Comparison of ENCODE assay signal across 16 cellular contexts in the genomic region with DNA sequence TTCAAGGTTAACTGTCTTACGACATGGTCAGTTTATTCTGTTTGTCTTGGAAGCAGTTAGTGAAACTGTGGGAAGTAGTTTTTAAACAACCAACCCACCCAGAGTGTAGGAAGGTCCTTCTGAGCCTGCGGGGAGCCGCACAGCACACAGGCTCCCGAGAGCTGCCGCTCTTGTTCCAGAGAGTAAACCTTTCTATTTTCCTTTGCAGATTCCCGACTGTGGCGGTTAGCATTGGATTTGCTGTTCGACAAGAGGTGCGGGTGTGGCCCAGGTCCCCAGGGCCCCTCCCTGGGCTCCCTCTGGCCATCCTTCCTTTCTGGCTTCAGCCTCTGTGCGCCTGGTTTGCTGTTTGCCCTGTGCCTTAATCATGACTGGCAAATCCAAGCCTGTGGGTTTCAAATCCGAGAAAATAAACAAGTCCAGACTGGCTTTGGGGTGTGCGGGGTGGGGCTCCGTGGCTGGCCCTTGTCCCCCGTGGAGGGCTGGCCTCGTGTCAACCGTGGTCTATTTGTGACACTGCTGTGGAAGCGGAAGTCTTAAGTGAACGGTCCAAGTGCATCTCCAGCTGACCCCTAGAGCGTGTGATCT. TPM values are rescaled to one million over a fixed set of nuclear protein-coding genes. Genes with fewer than 3 reads are reported as not detected.
DNase-seq lines count a peak whose midpoint lies in the region; ATAC-seq, FAIRE-seq and TF ChIP-seq lines count a peak whose summit lies in the region.
"Had no signal": no experiment of that assay in that cellular context is flagged by ENCODE, and none has a peak within 500 bp of the region (broad histone marks: within the 10 kb centered on the region; RNA-seq: fewer than 3 reads in every experiment).

No MANE protein-coding gene starts in this region.

- CTCF ChIA-PET in HEK293 (lab: Yijun Ruan, JAX): interaction anchor here (0.9 to 2.3 kb wide), 5 partner anchors 16 to 357 kb away, joined by 3 to 15 read pairs (median 5); no protein-coding TSS in a partner anchor

- FAIRE-seq in kidney (lab: Jason Lieb, UNC): no peak
- FAIRE-seq: frontal cortex, small intestine had no signal

- H3K4me3 ChIP-seq in HEK293 (ENCODE audit: low read depth, low read length) (no peak overlapping the region), choroid plexus epithelial cell (ENCODE audit: low read depth, low read length) (peak overlapping the region; percentile 31), kidney (ENCODE audit: low read length in 2 of 2) (no peak overlapping the region)
- H3K4me3 ChIP-seq: adrenal gland had no signal

- intact Hi-C loops in kidney (cut with DNase I): no loop called here

- peaks cover 0 to 4% of the 10 kb centered on the region in 2 experiments; a peak in 2 of 3 replicates for H3K36me3 ChIP-seq in HEK293 (ENCODE audit: control insufficient read depth in 2 of 2, insufficient read depth in 1 of 2, low read length in 2 of 2)
- H3K36me3 ChIP-seq in kidney (ENCODE audit: control insufficient read depth in 1 of 2, insufficient read depth in 2 of 2, low read length in 2 of 2): peaks cover 5 to 40% of the 10 kb centered on the region in 2 donors

- POLR2A ChIA-PET in HEK293 (lab: Yijun Ruan, JAX): no interaction called here

- DNase-seq in choroid plexus epithelial cell (ENCODE audit: low read depth) (peak; percentile 93), kidney (peak; percentile 88), renal cortical epithelial cell (ENCODE audit: low read depth) (peak; percentile 87), glomerular visceral epithelial cell (ENCODE audit: extremely low spot score) (no peak), NCI-H526 (lab: John Stamatoyannopoulos, UW) (no peak), NCI-H748 (lab: John Stamatoyannopoulos, UW; ENCODE audit: unreplicated experiment) (no peak)
- DNase-seq: activated CD4-positive, alpha-beta T cell treated with anti-CD3 and anti-CD28 coated beads, Interleukin-2, amount 50 U/mL, for 4 hours; adrenal gland; GF-D8; NCI-H2227 treated with DMSO at 0.1 percent for 48 hours; small intestine; stimulated activated naive CD8-positive, alpha-beta T cell treated with anti-CD3 and anti-CD28 coated beads, Interleukin-15, amount 100 ng/mL, for 72 hours had no signal

- H3K4me1 ChIP-seq in HEK293 (ENCODE audit: control insufficient read depth, insufficient read depth, low read length) (no peaks in the 10 kb centered on the region), kidney (ENCODE audit: control insufficient read depth in 1 of 2, insufficient read depth in 1 of 2, low read depth in 1 of 2, low read length in 2 of 2) (peaks cover 48 to 69% of the 10 kb centered on the region in 2 donors)

- H3K9ac ChIP-seq in kidney (ENCODE audit: low read length in 2 of 2): peak overlapping the region in 1 of 2 donors; percentile 44

- H3K27ac ChIP-seq in HEK293 (ENCODE audit: extremely low read depth, low read depth, low read length) (no peak overlapping the region), kidney (ENCODE audit: low read depth in 2 of 2, low read length in 2 of 2) (peak overlapping the region; percentile 81 to 83)

- H3K9me3 ChIP-seq in HEK293 (ENCODE audit: control insufficient read depth, insufficient read depth, low read depth, low read length): no peaks in the 10 kb centered on the region
- H3K9me3 ChIP-seq in kidney (ENCODE audit: control insufficient read depth in 1 of 2, low read length in 2 of 2): no peaks in the 10 kb centered on the region
- H3K9me3 ChIP-seq: adrenal gland had no signal

- no peak for ATAC-seq in GM21619 (IDR thresholded peaks at IDR 0.05; ENCODE audit: unreplicated experiment)
- ATAC-seq: natural killer cell treated with Interleukin-12 subunit alpha and Interleukin-12 subunit beta and Interleukin-15 and Interleukin-18, amount 100 ng/mL, for 72 hours; stimulated activated naive CD8-positive, alpha-beta T cell treated with anti-CD3 and anti-CD28 coated beads, Interleukin-15, amount 100 ng/mL, for 72 hours had no signal

- TF ChIP-seq CTCF in HEK293 (tag by site-specific recombination; IDR thresholded peaks at IDR 0.05): no peak
- TF ChIP-seq CTCF in choroid plexus epithelial cell (conservative IDR thresholded peaks at IDR 0.05; ENCODE audit: low read depth, low read length): no peak
- TF ChIP-seq CTCF in kidney (IDR thresholded peaks at IDR 0.05; ENCODE audit: borderline replicate concordance, extremely low read depth, insufficient read depth): no peak

TF ChIP-seq in HEK293, 187 proteins besides CTCF, POLR2A, EP300 and RAD21 (continues in another document):
- TF ChIP-seq EGR2 (tag by site-specific recombination; IDR thresholded peaks at IDR 0.05; ENCODE audit: low read depth) (peak; percentile 78), ZIC2 (tag by site-specific recombination; IDR thresholded peaks at IDR 0.05) (peak; percentile 42), ZSCAN5A (tag by site-specific recombination; IDR thresholded peaks at IDR 0.05) (no peak), ZNF366 (tag by site-specific recombination; conservative IDR thresholded peaks at IDR 0.05) (no peak), ZNF274 (IDR thresholded peaks at IDR 0.05; ENCODE audit: low read length) (no peak), ZNF274 (tag by site-specific recombination; IDR thresholded peaks at IDR 0.05; ENCODE audit: borderline replicate concordance) (no peak)
- TF ChIP-seq, protein P1, sequence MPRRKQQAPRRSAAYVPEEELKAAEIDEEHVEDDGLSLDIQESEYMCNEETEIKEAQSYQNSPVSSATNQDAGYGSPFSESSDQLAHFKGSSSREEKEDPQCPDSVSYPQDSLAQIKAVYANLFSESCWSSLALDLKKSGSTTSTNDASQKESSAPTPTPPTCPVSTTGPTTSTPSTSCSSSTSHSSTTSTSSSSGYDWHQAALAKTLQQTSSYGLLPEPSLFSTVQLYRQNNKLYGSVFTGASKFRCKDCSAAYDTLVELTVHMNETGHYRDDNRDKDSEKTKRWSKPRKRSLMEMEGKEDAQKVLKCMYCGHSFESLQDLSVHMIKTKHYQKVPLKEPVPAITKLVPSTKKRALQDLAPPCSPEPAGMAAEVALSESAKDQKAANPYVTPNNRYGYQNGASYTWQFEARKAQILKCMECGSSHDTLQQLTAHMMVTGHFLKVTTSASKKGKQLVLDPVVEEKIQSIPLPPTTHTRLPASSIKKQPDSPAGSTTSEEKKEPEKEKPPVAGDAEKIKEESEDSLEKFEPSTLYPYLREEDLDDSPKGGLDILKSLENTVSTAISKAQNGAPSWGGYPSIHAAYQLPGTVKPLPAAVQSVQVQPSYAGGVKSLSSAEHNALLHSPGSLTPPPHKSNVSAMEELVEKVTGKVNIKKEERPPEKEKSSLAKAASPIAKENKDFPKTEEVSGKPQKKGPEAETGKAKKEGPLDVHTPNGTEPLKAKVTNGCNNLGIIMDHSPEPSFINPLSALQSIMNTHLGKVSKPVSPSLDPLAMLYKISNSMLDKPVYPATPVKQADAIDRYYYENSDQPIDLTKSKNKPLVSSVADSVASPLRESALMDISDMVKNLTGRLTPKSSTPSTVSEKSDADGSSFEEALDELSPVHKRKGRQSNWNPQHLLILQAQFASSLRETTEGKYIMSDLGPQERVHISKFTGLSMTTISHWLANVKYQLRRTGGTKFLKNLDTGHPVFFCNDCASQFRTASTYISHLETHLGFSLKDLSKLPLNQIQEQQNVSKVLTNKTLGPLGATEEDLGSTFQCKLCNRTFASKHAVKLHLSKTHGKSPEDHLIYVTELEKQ (tag by site-specific recombination; IDR thresholded peaks at IDR 0.05; ENCODE audit: borderline replicate concordance): no peak
- TF ChIP-seq, protein P2, sequence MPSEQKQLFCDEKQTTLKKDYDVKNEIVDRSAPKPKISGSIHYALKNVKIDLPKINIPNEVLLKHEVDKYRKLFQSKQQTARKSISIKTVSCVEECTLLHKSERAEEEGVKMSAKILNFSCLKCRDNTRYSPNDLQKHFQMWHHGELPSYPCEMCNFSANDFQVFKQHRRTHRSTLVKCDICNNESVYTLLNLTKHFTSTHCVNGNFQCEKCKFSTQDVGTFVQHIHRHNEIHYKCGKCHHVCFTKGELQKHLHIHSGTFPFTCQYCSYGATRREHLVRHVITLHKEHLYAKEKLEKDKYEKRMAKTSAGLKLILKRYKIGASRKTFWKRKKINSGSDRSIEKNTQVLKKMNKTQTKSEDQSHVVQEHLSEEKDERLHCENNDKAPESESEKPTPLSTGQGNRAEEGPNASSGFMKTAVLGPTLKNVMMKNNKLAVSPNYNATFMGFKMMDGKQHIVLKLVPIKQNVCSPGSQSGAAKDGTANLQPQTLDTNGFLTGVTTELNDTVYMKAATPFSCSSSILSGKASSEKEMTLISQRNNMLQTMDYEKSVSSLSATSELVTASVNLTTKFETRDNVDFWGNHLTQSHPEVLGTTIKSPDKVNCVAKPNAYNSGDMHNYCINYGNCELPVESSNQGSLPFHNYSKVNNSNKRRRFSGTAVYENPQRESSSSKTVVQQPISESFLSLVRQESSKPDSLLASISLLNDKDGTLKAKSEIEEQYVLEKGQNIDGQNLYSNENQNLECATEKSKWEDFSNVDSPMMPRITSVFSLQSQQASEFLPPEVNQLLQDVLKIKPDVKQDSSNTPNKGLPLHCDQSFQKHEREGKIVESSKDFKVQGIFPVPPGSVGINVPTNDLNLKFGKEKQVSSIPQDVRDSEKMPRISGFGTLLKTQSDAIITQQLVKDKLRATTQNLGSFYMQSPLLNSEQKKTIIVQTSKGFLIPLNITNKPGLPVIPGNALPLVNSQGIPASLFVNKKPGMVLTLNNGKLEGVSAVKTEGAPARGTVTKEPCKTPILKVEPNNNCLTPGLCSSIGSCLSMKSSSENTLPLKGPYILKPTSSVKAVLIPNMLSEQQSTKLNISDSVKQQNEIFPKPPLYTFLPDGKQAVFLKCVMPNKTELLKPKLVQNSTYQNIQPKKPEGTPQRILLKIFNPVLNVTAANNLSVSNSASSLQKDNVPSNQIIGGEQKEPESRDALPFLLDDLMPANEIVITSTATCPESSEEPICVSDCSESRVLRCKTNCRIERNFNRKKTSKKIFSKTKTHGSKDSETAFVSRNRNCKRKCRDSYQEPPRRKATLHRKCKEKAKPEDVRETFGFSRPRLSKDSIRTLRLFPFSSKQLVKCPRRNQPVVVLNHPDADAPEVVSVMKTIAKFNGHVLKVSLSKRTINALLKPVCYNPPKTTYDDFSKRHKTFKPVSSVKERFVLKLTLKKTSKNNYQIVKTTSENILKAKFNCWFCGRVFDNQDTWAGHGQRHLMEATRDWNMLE (tag by site-specific recombination; conservative IDR thresholded peaks at IDR 0.05; ENCODE audit: low read depth): no peak

RNA-seq across cellular contexts. Expression of gene IMPA2, which starts 30.7 kb away (rescaled TPM):
- total RNA-seq in kidney: 157 TPM
- 348 TPM for polyA plus RNA-seq in kidney (ENCODE audit: insufficient read depth, low read depth, low replicate concordance)
- total RNA-seq in renal cortical epithelial cell: 32.1 and 123 TPM in 2 replicates

Comparison
In these comparisons a context has a peak if more than half of its experiments do, and no peak if none do; other contexts are left out.
1. DNase-seq: peak in choroid plexus epithelial cell (single experiment), kidney (single experiment) and renal cortical epithelial cell (single experiment); none in glomerular visceral epithelial cell (single experiment), NCI-H526 (0 of 2) and NCI-H748 (single experiment).